ENCODE assay signal across 8 cellular contexts in genomic region chr9:127214421-127215265, GRCh38. TPM values are rescaled to one million over a fixed set of nuclear protein-coding genes. Genes with fewer than 3 reads are reported as not detected.
DNase-seq lines count a peak whose midpoint lies in the region; ATAC-seq, FAIRE-seq and TF ChIP-seq lines count a peak whose summit lies in the region.

No MANE protein-coding gene starts in this region.

- no peaks in the 10 kb centered on the region for H3K36me3 ChIP-seq in kidney (ENCODE audit: control insufficient read depth in 1 of 2, insufficient read depth in 2 of 2, low read length in 2 of 2)

- intact Hi-C loops in kidney (cut with DNase I), result no loop called here

- DNase-seq in DMS 273 (lab: John Stamatoyannopoulos, UW; ENCODE audit: unreplicated experiment) (peak; percentile 79), DMS 273 treated with DMSO at 0.1 percent for 48 hours (lab: John Stamatoyannopoulos, UW) (no peak), NCI-H1105 treated with DMSO at 0.1 percent for 48 hours (lab: John Stamatoyannopoulos, UW) (peak; percentile 59), brain pericyte (ENCODE audit: low read depth, low spot score) (peak; percentile 45), kidney (no peak)
- DNase-seq in stimulated activated CD4-positive, alpha-beta T cell treated with anti-CD3 and anti-CD28 coated beads, TNF-alpha, amount 100 ng/mL, for 1 hour (ENCODE audit: low read depth in 3 of 3, low spot score in 1 of 3), result peak; percentile 12 to 43 (median 27)

- FAIRE-seq in TTC549 (lab: Jason Lieb, UNC) (peak; percentile 19), kidney (lab: Jason Lieb, UNC) (peak; percentile 38)

- H3K9me3 ChIP-seq in kidney (ENCODE audit: control insufficient read depth in 1 of 2, low read length in 2 of 2), result no peaks in the 10 kb centered on the region

- no peak overlapping the region for H3K4me3 ChIP-seq in kidney (ENCODE audit: low read length in 2 of 2)

- TF ChIP-seq CTCF in kidney (IDR thresholded peaks at IDR 0.05; ENCODE audit: borderline replicate concordance, extremely low read depth, insufficient read depth), result peak; percentile 64

- no peaks in the 10 kb centered on the region for H3K4me1 ChIP-seq in kidney (ENCODE audit: control insufficient read depth in 1 of 2, insufficient read depth in 1 of 2, low read depth in 1 of 2, low read length in 2 of 2)

- no peak overlapping the region for H3K9ac ChIP-seq in kidney (ENCODE audit: low read length in 2 of 2)

- H3K27ac ChIP-seq in kidney (ENCODE audit: low read depth in 2 of 2, low read length in 2 of 2), result no peak overlapping the region

- no peak for ATAC-seq in GM21367 (IDR thresholded peaks at IDR 0.05; ENCODE audit: unreplicated experiment)

RNA-seq across cellular contexts. Expression of gene GARNL3, which starts 49.9 kb away (rescaled TPM):
- 10.2 TPM for total RNA-seq in kidney
- 2.6 TPM for polyA plus RNA-seq in kidney (ENCODE audit: insufficient read depth, low read depth, low replicate concordance)

Comparison
In these comparisons a context has a peak if more than half of its experiments do, and no peak if none do; other contexts are left out.
1. DNase-seq: peak in DMS 273 (single experiment), NCI-H1105 treated with DMSO at 0.1 percent for 48 hours (single experiment), brain pericyte (single experiment) and stimulated activated CD4-positive, alpha-beta T cell treated with anti-CD3 and anti-CD28 coated beads, TNF-alpha, amount 100 ng/mL, for 1 hour (3 of 3); none in DMS 273 treated with DMSO at 0.1 percent for 48 hours (single experiment) and kidney (single experiment).